ENCODE assay signal across 9 cellular contexts in the genomic region with DNA sequence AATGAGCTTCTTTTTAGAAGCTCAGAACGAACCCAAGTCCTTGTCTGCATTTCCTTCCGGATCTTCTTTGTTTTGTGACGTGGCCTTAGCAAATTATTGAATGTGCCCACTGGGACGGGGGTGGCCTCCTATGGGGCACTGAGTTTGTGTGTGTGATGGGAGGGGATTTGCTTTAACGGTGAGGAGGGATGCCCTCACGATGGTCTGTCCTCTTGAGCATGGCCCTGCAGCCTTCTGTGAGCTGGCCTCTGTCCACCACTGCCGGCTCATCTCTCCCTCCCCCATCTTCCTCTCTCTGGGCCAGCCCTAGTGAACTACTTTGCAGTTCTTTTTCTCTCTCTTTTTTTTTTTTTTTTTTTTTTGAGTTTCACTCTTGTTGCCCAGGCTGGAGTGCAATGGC.
DNase-seq lines count a peak whose midpoint lies in the region; TF ChIP-seq lines count a peak whose summit lies in the region.
"Had no signal": no experiment of that assay in that cellular context is flagged by ENCODE, and none has a peak within 500 bp of the region (broad histone marks: within the 10 kb centered on the region; RNA-seq: fewer than 3 reads in every experiment).

No MANE protein-coding gene starts in this region.

- H3K4me3 Mint-ChIP-seq in nephron, result peak overlapping the region; percentile 64 to 68 (median 65)

- no peaks in the 10 kb centered on the region for H3K27me3 ChIP-seq in SJCRH30
- H3K27me3 ChIP-seq: BLaER1 had no signal

- H3K4me3 ChIP-seq in SJCRH30, result peak overlapping the region; percentile 42
- no peak overlapping the region for H3K4me3 ChIP-seq in fibroblast of villous mesenchyme (ENCODE audit: low read depth, low read length)
- H3K4me3 ChIP-seq: BLaER1 had no signal

- no peaks in the 10 kb centered on the region for H3K9me3 Mint-ChIP-seq in nephron

- DNase-seq in AG08395 (ENCODE audit: low spot score) (peak; percentile 80), SJCRH30 (no peak), fibroblast of villous mesenchyme (ENCODE audit: low read depth) (peak; percentile 75), NCI-H1436 treated with DMSO at 0.1 percent for 48 hours (lab: John Stamatoyannopoulos, UW) (no peak), putamen (ENCODE audit: low spot score) (no peak), NCI-H187 treated with DMSO at 0.1 percent for 48 hours (lab: John Stamatoyannopoulos, UW) (no peak)
- no peak for DNase-seq in activated CD8-positive, alpha-beta memory T cell treated with anti-CD3 and anti-CD28 coated beads, Interleukin-2, amount 50 U/mL, for 48 hours

- H3K27ac Mint-ChIP-seq in nephron, result peak overlapping the region; percentile 98 to 99 (median 98)

- H3K36me3 ChIP-seq in SJCRH30, result no peaks in the 10 kb centered on the region

- peaks cover 42% of the 10 kb centered on the region for H3K36me3 Mint-ChIP-seq in nephron (ENCODE audit: low read depth)

- TF ChIP-seq CTCF in fibroblast of villous mesenchyme (IDR thresholded peaks at IDR 0.05; ENCODE audit: insufficient read depth, low read depth, low read length) (no peak), nephron (IDR thresholded peaks at IDR 0.05; ENCODE audit: unreplicated experiment in 3 of 3) (no peak)

- H3K27me3 Mint-ChIP-seq in nephron (ENCODE audit: low read depth), result no peaks in the 10 kb centered on the region

- peaks cover 48% of the 10 kb centered on the region for H3K4me1 Mint-ChIP-seq in nephron

- H3K9me3 ChIP-seq in SJCRH30 (replicated peaks), result no peaks in the 10 kb centered on the region
- H3K9me3 ChIP-seq: BLaER1 had no signal

- H3K4me1 ChIP-seq in SJCRH30, result peaks cover 9% of the 10 kb centered on the region

- H3K27ac ChIP-seq in SJCRH30, result peak overlapping the region; percentile 33; the same call in 1 of the 2 replicates
- H3K27ac ChIP-seq: BLaER1 had no signal

Comparison
In these comparisons a context has a peak if more than half of its experiments do, and no peak if none do; other contexts are left out.
1. DNase-seq: peak in AG08395 (single experiment) and fibroblast of villous mesenchyme (single experiment); none in SJCRH30 (0 of 2), NCI-H1436 treated with DMSO at 0.1 percent for 48 hours (single experiment), putamen (single experiment), NCI-H187 treated with DMSO at 0.1 percent for 48 hours (single experiment) and activated CD8-positive, alpha-beta memory T cell treated with anti-CD3 and anti-CD28 coated beads, Interleukin-2, amount 50 U/mL, for 48 hours (single experiment).